In the genomic region with DNA sequence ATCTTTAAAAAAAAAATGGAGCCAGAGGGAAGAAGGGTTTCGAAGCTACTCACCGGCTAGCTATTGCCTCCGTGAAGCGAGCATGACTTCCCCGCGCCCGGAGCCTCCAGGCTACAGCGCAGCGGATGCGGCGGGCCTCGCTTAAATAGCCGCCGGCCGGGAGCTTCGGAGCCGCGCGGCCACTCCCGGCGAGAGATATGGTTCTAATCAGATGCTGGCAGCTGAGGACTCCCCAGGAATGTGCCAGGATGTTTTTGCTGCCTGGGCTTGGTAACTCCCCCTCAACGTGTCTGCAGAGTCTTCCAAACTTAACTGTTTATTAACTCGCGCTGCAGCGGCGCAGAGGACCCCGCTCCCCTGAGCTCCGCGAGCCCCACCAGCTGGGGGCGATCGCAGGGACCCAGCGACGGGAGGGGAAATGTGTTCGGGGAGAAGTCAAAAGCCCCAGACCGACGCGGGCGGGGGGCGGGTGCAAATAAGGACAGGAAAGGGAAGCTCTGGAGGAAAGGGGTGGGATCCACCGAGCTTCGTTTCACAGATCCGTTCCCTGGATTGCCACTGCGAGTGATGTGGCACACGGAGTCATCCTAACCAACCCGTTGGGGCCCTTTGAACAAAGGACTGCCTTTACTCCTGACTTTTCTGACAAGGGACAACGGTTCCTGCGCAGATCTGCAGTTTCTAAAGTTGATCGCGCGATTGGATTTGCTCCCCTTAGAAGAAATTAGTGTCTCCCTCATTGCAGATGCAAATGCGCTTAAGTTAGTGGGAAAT, we compare ENCODE assay signal across 8 cellular contexts. TPM values are rescaled to one million over a fixed set of nuclear protein-coding genes. Genes with fewer than 3 reads are reported as not detected.
DNase-seq lines count a peak whose midpoint lies in the region; ATAC-seq and TF ChIP-seq lines count a peak whose summit lies in the region.

A gene (minus strand): TSS at position 230 of the 774 bp plus-strand sequence. CDS start 30,660 bp downstream, outside the sequence.

- peak within 1 kb of the TSS; percentile 95 for H3K9ac ChIP-seq in skeletal muscle satellite cell (ENCODE audit: low read depth, low read length)

- H3K27me3 Mint-ChIP-seq in activated B cell treated with CpG ODN at 0.5 μM for 24 hours: peaks cover 25% of the 10 kb centered on the region
- peaks cover 50% of the 10 kb centered on the region for H3K27me3 Mint-ChIP-seq in central memory CD8-positive, alpha-beta T cell

- peak; percentile 10 for DNase-seq in GM06990 (ENCODE audit: extremely low read depth, insufficient read length)
- DNase-seq in KG1 (lab: John Stamatoyannopoulos, UW): peak; percentile 88
- peak; percentile 18 for DNase-seq in activated B cell treated with CpG ODN at 0.5 μM for 24 hours
- DNase-seq in central memory CD8-positive, alpha-beta T cell (ENCODE audit: low spot score in 2 of 2): peak in 1 of 2 donors; percentile 14
- peak; percentile 79 for DNase-seq in iPS-NIHi11 (ENCODE audit: low spot score)
- no peak for DNase-seq in GM19238 (ENCODE audit: insufficient read length, low spot score)

- peaks cover 59% of the 10 kb centered on the region for H3K4me1 ChIP-seq in skeletal muscle satellite cell (ENCODE audit: control insufficient read depth, insufficient read depth, low read length)

- no peaks in the 10 kb centered on the region for H3K9me3 ChIP-seq in skeletal muscle satellite cell (replicated peaks; ENCODE audit: low read length)

- POLR2A ChIA-PET in activated B cell treated with CpG ODN at 0.5 μM for 24 hours (lab: Charles Lee): no interaction called here

- TF ChIP-seq CTCF in GM06990 (IDR thresholded peaks at IDR 0.05; ENCODE audit: insufficient read depth, low read length, poor library complexity, severe bottlenecking) (peak; percentile 22), activated B cell treated with CpG ODN at 0.5 μM for 24 hours (IDR thresholded peaks at IDR 0.05) (no peak)

- H3K36me3 Mint-ChIP-seq in activated B cell treated with CpG ODN at 0.5 μM for 24 hours (ENCODE audit: low read depth): no peaks in the 10 kb centered on the region
- H3K36me3 Mint-ChIP-seq in central memory CD8-positive, alpha-beta T cell (ENCODE audit: insufficient read depth): no peaks in the 10 kb centered on the region

- H3K27me3 ChIP-seq in GM06990 (replicated peaks; ENCODE audit: control insufficient read depth, insufficient read depth, low read length) (peaks cover 4% of the 10 kb centered on the region), skeletal muscle satellite cell (ENCODE audit: control insufficient read depth, insufficient read depth, low read length) (no peaks in the 10 kb centered on the region)

- peaks cover 10% of the 10 kb centered on the region for H3K4me1 Mint-ChIP-seq in activated B cell treated with CpG ODN at 0.5 μM for 24 hours
- peaks cover 6% of the 10 kb centered on the region for H3K4me1 Mint-ChIP-seq in central memory CD8-positive, alpha-beta T cell

- CTCF ChIA-PET in activated B cell treated with CpG ODN at 0.5 μM for 24 hours (lab: Charles Lee): interaction anchor here (1.0 to 1.4 kb wide), 3 partner anchors 16 to 123 kb away, joined by 5 to 12 read pairs (median 7); no protein-coding TSS in a partner anchor

- no peaks in the 10 kb centered on the region for H3K9me3 Mint-ChIP-seq in activated B cell treated with CpG ODN at 0.5 μM for 24 hours
- no peaks in the 10 kb centered on the region for H3K9me3 Mint-ChIP-seq in central memory CD8-positive, alpha-beta T cell

- H3K4me2 ChIP-seq in skeletal muscle satellite cell (ENCODE audit: low read length): peak within 1 kb of the TSS; percentile 79

- ATAC-seq in activated B cell treated with CpG ODN at 0.5 μM for 24 hours (ENCODE audit: low read depth) (peak; percentile 56), GM19328 (IDR thresholded peaks at IDR 0.05; ENCODE audit: unreplicated experiment) (no peak)
- peak; percentile 75 for ATAC-seq in central memory CD8-positive, alpha-beta T cell (replicated peaks; ENCODE audit: extremely low read depth, poor library complexity, severe bottlenecking)

- peak within 1 kb of the TSS; percentile 78 for H3K4me3 Mint-ChIP-seq in activated B cell treated with CpG ODN at 0.5 μM for 24 hours
- H3K4me3 Mint-ChIP-seq in central memory CD8-positive, alpha-beta T cell: peak within 1 kb of the TSS; percentile 80

- H3K4me3 ChIP-seq in GM06990 (replicated peaks; ENCODE audit: low read depth, low read length) (no peak within 1 kb of the TSS), skeletal muscle satellite cell (ENCODE audit: low read length) (peak within 1 kb of the TSS; percentile 84)

- no peak within 1 kb of the TSS for H3K27ac Mint-ChIP-seq in activated B cell treated with CpG ODN at 0.5 μM for 24 hours
- no peak within 1 kb of the TSS for H3K27ac Mint-ChIP-seq in central memory CD8-positive, alpha-beta T cell (ENCODE audit: low read depth)

- no peaks in the 10 kb centered on the region for H3K36me3 ChIP-seq in GM06990 (ENCODE audit: control insufficient read depth, insufficient read depth, low read length)
- peaks cover 4% of the 10 kb centered on the region for H3K36me3 ChIP-seq in skeletal muscle satellite cell (ENCODE audit: insufficient read depth, low read length)

- intact Hi-C loops in activated B cell treated with CpG ODN at 0.5 μM for 24 hours (cut with micrococcal nuclease): loop anchor here (5.0 kb wide), 1 partner anchor 37 kb away; no protein-coding TSS in a partner anchor

RNA-seq across cellular contexts. Expression of the gene that starts here (rescaled TPM):
- not detected in 2 replicates for total RNA-seq in activated B cell treated with CpG ODN at 0.5 μM for 24 hours
- 46.9 and 53.5 TPM in 2 replicates for total RNA-seq in skeletal muscle satellite cell (2012; rRNA removed)

Comparison
In these comparisons a context has a peak if more than half of its experiments do, and no peak if none do; other contexts are left out.
1. Peak in DNase-seq and ATAC-seq in activated B cell treated with CpG ODN at 0.5 μM for 24 hours; RNA of the gene not detected or under 1 TPM.